Comparison of ENCODE assay signal across 8 cellular contexts in the genomic region with DNA sequence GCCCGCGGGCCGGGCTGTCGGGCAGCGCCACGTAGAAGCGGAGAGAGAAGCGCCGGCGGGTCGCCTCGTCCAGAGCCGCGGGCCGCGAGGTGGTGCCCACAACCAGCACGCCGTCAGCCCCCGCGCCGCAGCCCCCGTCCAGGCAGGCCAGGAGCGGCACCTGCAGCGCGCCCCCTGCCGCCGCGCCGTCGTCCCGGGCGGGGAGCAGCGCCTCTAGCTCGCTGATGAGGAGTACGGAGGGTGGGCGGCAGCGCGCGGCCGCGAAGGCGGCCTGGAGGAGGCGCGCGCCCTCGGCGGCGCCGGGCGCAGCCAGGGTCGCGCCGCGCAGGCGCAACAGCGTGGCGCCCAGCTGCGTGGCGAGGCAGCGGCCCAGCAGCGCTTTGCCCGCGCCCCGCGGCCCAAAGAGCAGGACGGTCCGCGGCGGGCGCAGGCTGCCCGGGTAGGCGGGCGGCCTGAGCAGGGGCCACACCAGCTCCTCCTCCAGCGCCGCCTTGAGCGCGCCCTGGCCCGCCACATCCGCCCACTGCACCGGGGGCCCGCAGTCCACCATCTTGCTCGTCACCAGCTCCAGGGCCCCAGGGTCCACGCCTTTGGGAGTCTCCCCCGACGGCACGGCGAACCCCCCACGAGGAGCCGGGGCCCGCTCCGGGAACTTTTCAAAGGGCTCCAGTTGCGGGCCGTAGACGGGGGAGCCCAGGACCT. TPM values are rescaled to one million over a fixed set of nuclear protein-coding genes. Genes with fewer than 3 reads are reported as not detected.
DNase-seq lines count a peak whose midpoint lies in the region; ATAC-seq and TF ChIP-seq lines count a peak whose summit lies in the region.

No MANE protein-coding gene starts in this region.

- no peaks in the 10 kb centered on the region for H3K9me3 Mint-ChIP-seq in activated T-helper 2 cell treated with anti-CD3 and anti-CD28 coated beads, Interferon-gamma antibody, Interleukin-2, Interleukin-4, amounts not matched to agents 10 μg/mL and 5 μg/mL and 100 μg/mL, durations not matched to agents 14 hours and 24 hours and 36 hours

- DNase-seq in AG20443 (ENCODE audit: low spot score) (peak; percentile 94), Right ventricle myocardium superior (peak; percentile 80), sciatic nerve (ENCODE audit: low spot score) (no peak), ACHN (no peak), COLO829 (ENCODE audit: low spot score) (no peak)
- peak; percentile 59 for DNase-seq in activated T-helper 2 cell treated with anti-CD3 and anti-CD28 coated beads, Interferon-gamma antibody, Interleukin-2, Interleukin-4, amounts not matched to agents 10 μg/mL and 5 μg/mL and 100 μg/mL, durations not matched to agents 14 hours and 24 hours and 36 hours (ENCODE audit: low spot score)

- no peaks in the 10 kb centered on the region for H3K36me3 Mint-ChIP-seq in activated T-helper 2 cell treated with anti-CD3 and anti-CD28 coated beads, Interferon-gamma antibody, Interleukin-2, Interleukin-4, amounts not matched to agents 10 μg/mL and 5 μg/mL and 100 μg/mL, durations not matched to agents 14 hours and 24 hours and 36 hours (ENCODE audit: low read depth)

- H3K36me3 ChIP-seq in HUES64 (ENCODE audit: insufficient read depth, low read length) (0 out of 2 replicates have a peak, but pooled peaks cover 6% of the 10 kb centered on the region), OCI-LY1 (ENCODE audit: insufficient read depth, low read length) (no peaks in the 10 kb centered on the region)

- TF ChIP-seq CTCF in OCI-LY1 (IDR thresholded peaks at IDR 0.05; ENCODE audit: low read length): peak; percentile 23

- intact Hi-C loops in activated T-helper 2 cell treated with anti-CD3 and anti-CD28 coated beads, Interferon-gamma antibody, Interleukin-2, Interleukin-4, amounts not matched to agents 10 μg/mL and 5 μg/mL and 100 μg/mL, durations not matched to agents 14 hours and 24 hours and 36 hours (cut with micrococcal nuclease): loop anchor here (5.0 to 10.0 kb wide), 2 partner anchors 226 to 399 kb away; a partner anchor contains a TSS
- intact Hi-C loops in Right ventricle myocardium superior (cut with DNase I) (loop anchor here (10.0 kb wide), 1 partner anchor 396 kb away; a partner anchor contains a TSS), sciatic nerve (cut with DNase I) (no loop called here)

- WGBS in HUES64: 2% methylated on average over 94 of the region's 94 CpGs

- H3K9me2 ChIP-seq in OCI-LY1 (ENCODE audit: low read depth, low read length): no peaks in the 10 kb centered on the region

- H3K4me1 ChIP-seq in HUES64 (ENCODE audit: insufficient read depth, low read length) (peaks cover 6% of the 10 kb centered on the region; the same call in 1 of the 2 replicates), OCI-LY1 (ENCODE audit: insufficient read depth, low read length, severe bottlenecking) (no peaks in the 10 kb centered on the region)

- peaks cover 37% of the 10 kb centered on the region for H3K27me3 Mint-ChIP-seq in activated T-helper 2 cell treated with anti-CD3 and anti-CD28 coated beads, Interferon-gamma antibody, Interleukin-2, Interleukin-4, amounts not matched to agents 10 μg/mL and 5 μg/mL and 100 μg/mL, durations not matched to agents 14 hours and 24 hours and 36 hours (ENCODE audit: low read depth)

- H3K27ac Mint-ChIP-seq in activated T-helper 2 cell treated with anti-CD3 and anti-CD28 coated beads, Interferon-gamma antibody, Interleukin-2, Interleukin-4, amounts not matched to agents 10 μg/mL and 5 μg/mL and 100 μg/mL, durations not matched to agents 14 hours and 24 hours and 36 hours: no peak overlapping the region

- H3K9ac ChIP-seq in HUES64 (ENCODE audit: low read depth, low read length) (peak overlapping the region; percentile 90), OCI-LY1 (ENCODE audit: low read length) (no peak overlapping the region)

- H3K4me3 Mint-ChIP-seq in activated T-helper 2 cell treated with anti-CD3 and anti-CD28 coated beads, Interferon-gamma antibody, Interleukin-2, Interleukin-4, amounts not matched to agents 10 μg/mL and 5 μg/mL and 100 μg/mL, durations not matched to agents 14 hours and 24 hours and 36 hours (ENCODE audit: low read depth): peak overlapping the region; percentile 26

- no peaks in the 10 kb centered on the region for H3F3A ChIP-seq in OCI-LY1 (ENCODE audit: insufficient read depth, low read length)

- no peaks in the 10 kb centered on the region for H3K79me2 ChIP-seq in OCI-LY1 (ENCODE audit: insufficient read depth, low read length)

- H3K27me3 ChIP-seq in HUES64 (ENCODE audit: insufficient read depth, low read length) (peaks cover 21% of the 10 kb centered on the region), OCI-LY1 (ENCODE audit: insufficient read depth, low read length) (no peaks in the 10 kb centered on the region; the same call in 1 of the 2 replicates)

- peak; percentile 81 for ATAC-seq in Right ventricle myocardium superior (ENCODE audit: poor library complexity)
- ATAC-seq in sciatic nerve: peak; percentile 13

- H2AFZ ChIP-seq in OCI-LY1 (ENCODE audit: low read length): no peak overlapping the region

- H3K27ac ChIP-seq in HUES64 (ENCODE audit: low read depth, low read length) (peak overlapping the region; percentile 70), OCI-LY1 (ENCODE audit: low read depth, low read length, poor library complexity, severe bottlenecking) (no peak overlapping the region)

- peak overlapping the region; percentile 41; the same call in 1 of the 2 replicates for H3K4me2 ChIP-seq in OCI-LY1 (ENCODE audit: low read length)

- H4K20me1 ChIP-seq in OCI-LY1 (ENCODE audit: insufficient read depth, low read length): no peaks in the 10 kb centered on the region

- H3K9me3 ChIP-seq in HUES64 (ENCODE audit: insufficient read depth, low read depth, low read length): no peaks in the 10 kb centered on the region
- no peaks in the 10 kb centered on the region for H3K9me3 ChIP-seq in OCI-LY1 (ENCODE audit: low read length)

- peaks cover 4% of the 10 kb centered on the region for H3K4me1 Mint-ChIP-seq in activated T-helper 2 cell treated with anti-CD3 and anti-CD28 coated beads, Interferon-gamma antibody, Interleukin-2, Interleukin-4, amounts not matched to agents 10 μg/mL and 5 μg/mL and 100 μg/mL, durations not matched to agents 14 hours and 24 hours and 36 hours (ENCODE audit: low read depth)

- in situ Hi-C loops in ACHN (cut with HindIII; ENCODE audit: low pct_ligation_motif_present, low pct_unique_long_range_greater_than_20kb, low sequenced_read_pairs): no loop called here

- H3K4me3 ChIP-seq in HUES64 (ENCODE audit: low read length): peak overlapping the region; percentile 87
- H3K4me3 ChIP-seq in OCI-LY1 (ENCODE audit: low read depth, low read length, poor library complexity, severe bottlenecking): peak overlapping the region; percentile 43

RNA-seq across cellular contexts. Expression of a gene that starts 27.6 kb away (rescaled TPM):
- polyA plus RNA-seq in HUES64 (2013, experiment 1 of 2): 11.2 TPM
- 15.0 TPM for polyA plus RNA-seq in HUES64 (2013, experiment 2 of 2)
- total RNA-seq in activated T-helper 2 cell treated with anti-CD3 and anti-CD28 coated beads, Interferon-gamma antibody, Interleukin-2, Interleukin-4, amounts not matched to agents 10 μg/mL and 5 μg/mL and 100 μg/mL, durations not matched to agents 14 hours and 24 hours and 36 hours: 0.30 TPM in 2 replicates
- total RNA-seq in Right ventricle myocardium superior: 0.30 TPM
- total RNA-seq in sciatic nerve: 4.0 TPM

Comparison
In these comparisons a context has a peak if more than half of its experiments do, and no peak if none do; other contexts are left out.
1. DNase-seq: peak in AG20443 (single experiment), activated T-helper 2 cell treated with anti-CD3 and anti-CD28 coated beads, Interferon-gamma antibody, Interleukin-2, Interleukin-4, amounts not matched to agents 10 μg/mL and 5 μg/mL and 100 μg/mL, durations not matched to agents 14 hours and 24 hours and 36 hours (single experiment) and Right ventricle myocardium superior (single experiment); none in sciatic nerve (single experiment), ACHN (single experiment) and COLO829 (single experiment).